Comparison of ENCODE assay signal across 1 cellular context in the genomic region with DNA sequence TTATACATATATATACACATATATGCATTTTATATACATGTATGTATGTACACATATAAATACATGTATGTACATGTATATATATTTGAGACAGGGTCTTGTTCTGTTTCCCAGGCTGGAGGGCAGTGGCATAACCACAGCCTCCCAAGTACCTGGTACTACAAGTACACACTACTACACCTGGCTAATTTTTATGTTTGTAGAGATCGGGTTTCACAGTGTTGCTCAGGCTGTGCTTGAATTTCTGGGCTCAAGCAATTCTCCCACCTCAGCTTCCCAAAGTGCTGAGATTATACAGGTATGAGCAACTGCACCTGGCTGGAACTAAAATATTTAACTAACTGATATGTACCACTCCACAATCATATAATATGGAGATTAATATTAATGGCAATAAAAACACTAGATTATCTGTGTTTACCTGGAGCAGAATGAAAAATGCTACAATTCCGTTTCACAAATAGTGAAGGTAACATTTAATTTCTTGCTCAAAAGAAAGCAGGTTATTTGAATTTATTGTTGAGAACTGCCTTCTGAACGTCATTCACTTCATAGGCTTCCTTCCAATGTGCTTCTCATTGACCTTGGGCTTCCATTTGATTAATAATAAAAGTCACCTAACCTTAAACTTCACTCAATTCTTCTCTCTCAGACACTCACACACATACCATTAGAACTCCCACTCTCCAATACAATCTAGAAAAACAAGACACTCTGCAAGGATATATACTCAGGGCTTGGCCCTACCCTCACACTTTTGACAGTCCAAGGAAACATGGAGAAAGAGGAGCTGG.
TF ChIP-seq lines count a peak whose summit lies in the region.

No MANE protein-coding gene starts in this region.

TF ChIP-seq in GM23338, 12 proteins besides CTCF, POLR2A, EP300 and RAD21 (continued from another document):
- TF ChIP-seq ZNF462 (CRISPR knock-in tag; IDR thresholded peaks at IDR 0.05) (no peak), POLR2AphosphoS5 (IDR thresholded peaks at IDR 0.05; ENCODE audit: low read depth) (no peak), CREB1 (CRISPR knock-in tag; IDR thresholded peaks at IDR 0.05; ENCODE audit: low read depth) (no peak), EZH2phosphoT487 (IDR thresholded peaks at IDR 0.05; ENCODE audit: unreplicated experiment) (no peak)
- TF ChIP-seq, protein P1, sequence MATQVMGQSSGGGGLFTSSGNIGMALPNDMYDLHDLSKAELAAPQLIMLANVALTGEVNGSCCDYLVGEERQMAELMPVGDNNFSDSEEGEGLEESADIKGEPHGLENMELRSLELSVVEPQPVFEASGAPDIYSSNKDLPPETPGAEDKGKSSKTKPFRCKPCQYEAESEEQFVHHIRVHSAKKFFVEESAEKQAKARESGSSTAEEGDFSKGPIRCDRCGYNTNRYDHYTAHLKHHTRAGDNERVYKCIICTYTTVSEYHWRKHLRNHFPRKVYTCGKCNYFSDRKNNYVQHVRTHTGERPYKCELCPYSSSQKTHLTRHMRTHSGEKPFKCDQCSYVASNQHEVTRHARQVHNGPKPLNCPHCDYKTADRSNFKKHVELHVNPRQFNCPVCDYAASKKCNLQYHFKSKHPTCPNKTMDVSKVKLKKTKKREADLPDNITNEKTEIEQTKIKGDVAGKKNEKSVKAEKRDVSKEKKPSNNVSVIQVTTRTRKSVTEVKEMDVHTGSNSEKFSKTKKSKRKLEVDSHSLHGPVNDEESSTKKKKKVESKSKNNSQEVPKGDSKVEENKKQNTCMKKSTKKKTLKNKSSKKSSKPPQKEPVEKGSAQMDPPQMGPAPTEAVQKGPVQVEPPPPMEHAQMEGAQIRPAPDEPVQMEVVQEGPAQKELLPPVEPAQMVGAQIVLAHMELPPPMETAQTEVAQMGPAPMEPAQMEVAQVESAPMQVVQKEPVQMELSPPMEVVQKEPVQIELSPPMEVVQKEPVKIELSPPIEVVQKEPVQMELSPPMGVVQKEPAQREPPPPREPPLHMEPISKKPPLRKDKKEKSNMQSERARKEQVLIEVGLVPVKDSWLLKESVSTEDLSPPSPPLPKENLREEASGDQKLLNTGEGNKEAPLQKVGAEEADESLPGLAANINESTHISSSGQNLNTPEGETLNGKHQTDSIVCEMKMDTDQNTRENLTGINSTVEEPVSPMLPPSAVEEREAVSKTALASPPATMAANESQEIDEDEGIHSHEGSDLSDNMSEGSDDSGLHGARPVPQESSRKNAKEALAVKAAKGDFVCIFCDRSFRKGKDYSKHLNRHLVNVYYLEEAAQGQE (IDR thresholded peaks at IDR 0.05; ENCODE audit: unreplicated experiment): no peak
- TF ChIP-seq, protein P2, sequence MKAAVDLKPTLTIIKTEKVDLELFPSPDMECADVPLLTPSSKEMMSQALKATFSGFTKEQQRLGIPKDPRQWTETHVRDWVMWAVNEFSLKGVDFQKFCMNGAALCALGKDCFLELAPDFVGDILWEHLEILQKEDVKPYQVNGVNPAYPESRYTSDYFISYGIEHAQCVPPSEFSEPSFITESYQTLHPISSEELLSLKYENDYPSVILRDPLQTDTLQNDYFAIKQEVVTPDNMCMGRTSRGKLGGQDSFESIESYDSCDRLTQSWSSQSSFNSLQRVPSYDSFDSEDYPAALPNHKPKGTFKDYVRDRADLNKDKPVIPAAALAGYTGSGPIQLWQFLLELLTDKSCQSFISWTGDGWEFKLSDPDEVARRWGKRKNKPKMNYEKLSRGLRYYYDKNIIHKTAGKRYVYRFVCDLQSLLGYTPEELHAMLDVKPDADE (IDR thresholded peaks at IDR 0.05): no peak
